8 cellular contexts compared by ENCODE assay signal in the genomic region with DNA sequence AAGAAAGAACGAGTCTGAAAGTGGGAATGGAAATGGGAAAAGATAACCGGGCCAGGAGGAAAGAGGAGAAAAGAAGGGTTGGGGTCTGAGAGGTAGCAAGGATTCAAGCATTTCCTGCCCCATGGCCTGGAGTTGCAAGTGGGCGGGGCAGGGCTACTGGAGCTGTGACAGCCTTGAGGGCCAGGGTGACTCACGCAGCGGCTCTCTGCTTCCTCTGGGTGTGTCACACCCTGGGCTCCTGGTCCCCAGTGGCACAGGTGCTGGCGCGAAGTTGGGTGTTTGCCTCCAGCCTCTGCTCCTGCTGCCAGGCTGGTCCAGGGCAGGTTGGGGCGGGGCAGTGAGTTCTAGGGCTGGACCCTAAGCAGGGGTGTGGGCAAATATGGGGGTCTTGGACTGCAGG. TPM values are rescaled to one million over a fixed set of nuclear protein-coding genes. Genes with fewer than 3 reads are reported as not detected.
DNase-seq lines count a peak whose midpoint lies in the region; TF ChIP-seq lines count a peak whose summit lies in the region.

No MANE protein-coding gene starts in this region.

- H3K27me3 ChIP-seq in neural progenitor cell (peaks cover 21% of the 10 kb centered on the region), WERI-Rb-1 (ENCODE audit: insufficient read depth, low read depth, severe bottlenecking) (no peaks in the 10 kb centered on the region)

- H3K27me3 Mint-ChIP-seq in neural progenitor cell (ENCODE audit: insufficient read depth, low read depth) (peaks cover 7% of the 10 kb centered on the region), endothelial cell (ENCODE audit: unreplicated experiment) (peaks cover 6% of the 10 kb centered on the region)

- H4K20me1 ChIP-seq in neural progenitor cell (ENCODE audit: low read depth) = no peaks in the 10 kb centered on the region

- no peaks in the 10 kb centered on the region for H3K36me3 Mint-ChIP-seq in neural progenitor cell
- H3K36me3 Mint-ChIP-seq in endothelial cell (ENCODE audit: low read depth, unreplicated experiment) = no peaks in the 10 kb centered on the region

- H3K4me3 Mint-ChIP-seq in neural progenitor cell (peak overlapping the region; percentile 21), endothelial cell (ENCODE audit: unreplicated experiment) (no peak overlapping the region)

- H3K9me3 ChIP-seq in neural progenitor cell (ENCODE audit: low read depth) = no peaks in the 10 kb centered on the region
- H3K9me3 ChIP-seq in WERI-Rb-1 (ENCODE audit: severe bottlenecking) = no peaks in the 10 kb centered on the region

- H3K36me3 ChIP-seq in neural progenitor cell = no peaks in the 10 kb centered on the region
- no peaks in the 10 kb centered on the region for H3K36me3 ChIP-seq in WERI-Rb-1

- DNase-seq in GOT3 (lab: John Stamatoyannopoulos, UW) (peak; percentile 17), NCI-H774 (lab: John Stamatoyannopoulos, UW) (peak; percentile 8), neural progenitor cell (ENCODE audit: low spot score) (no peak), WERI-Rb-1 (no peak), endothelial cell (ENCODE audit: low spot score) (no peak), pons (ENCODE audit: low spot score) (no peak)
- peak; percentile 81 for DNase-seq in activated effector memory CD4-positive, alpha-beta T cell treated with anti-CD3 and anti-CD28 coated beads, Interleukin-2, amount 50 U/mL, for 16 hours
- DNase-seq in activated CD4-positive, CD25-positive, alpha-beta regulatory T cell treated with anti-CD3 and anti-CD28 coated beads, Interleukin-2, amount 50 U/mL, for 72 hours = no peak

- H3K9ac ChIP-seq in neural progenitor cell = no peak overlapping the region

- H3K4me1 Mint-ChIP-seq in neural progenitor cell (peaks cover 31% of the 10 kb centered on the region), endothelial cell (ENCODE audit: unreplicated experiment) (peaks cover 45% of the 10 kb centered on the region)

- no peaks in the 10 kb centered on the region for H3K4me1 ChIP-seq in neural progenitor cell

- H3F3A ChIP-seq in neural progenitor cell (ENCODE audit: low read depth) = peaks cover 15% of the 10 kb centered on the region

- H2AFZ ChIP-seq in neural progenitor cell (replicated peaks) = no peak overlapping the region

- no peak overlapping the region for H3K27ac Mint-ChIP-seq in neural progenitor cell
- no peak overlapping the region for H3K27ac Mint-ChIP-seq in endothelial cell (ENCODE audit: unreplicated experiment)

- no peak overlapping the region for H3K4me2 ChIP-seq in neural progenitor cell

- H3K9me3 Mint-ChIP-seq in neural progenitor cell = no peaks in the 10 kb centered on the region
- H3K9me3 Mint-ChIP-seq in endothelial cell (ENCODE audit: unreplicated experiment) = no peaks in the 10 kb centered on the region

- H3K4me3 ChIP-seq in neural progenitor cell (no peak overlapping the region), WERI-Rb-1 (ENCODE audit: low read depth, low read length) (no peak overlapping the region)

- no peak overlapping the region for H3K27ac ChIP-seq in neural progenitor cell
- H3K27ac ChIP-seq in WERI-Rb-1 = no peak overlapping the region

- TF ChIP-seq CTCF in neural progenitor cell (IDR thresholded peaks at IDR 0.05) (no peak), WERI-Rb-1 (IDR thresholded peaks at IDR 0.05; ENCODE audit: low read depth, low read length) (no peak), endothelial cell (IDR thresholded peaks at IDR 0.05; ENCODE audit: unreplicated experiment) (no peak)

- no peaks in the 10 kb centered on the region for H3K79me2 ChIP-seq in neural progenitor cell (ENCODE audit: low read depth)

RNA-seq across cellular contexts. Expression of gene ULBP3, which starts 3.3 kb away (rescaled TPM):
- total RNA-seq in neural progenitor cell (ENCODE audit: low replicate concordance) (3.9 and 7.1 TPM in 2 replicates), endothelial cell (ENCODE audit: unreplicated experiment) (16.0 TPM)

RNA-seq across cellular contexts. Expression of gene RAET1L, which starts 46.9 kb away (rescaled TPM):
- not detected in 2 replicates for total RNA-seq in neural progenitor cell (ENCODE audit: low replicate concordance)
- total RNA-seq in endothelial cell (ENCODE audit: unreplicated experiment) = not detected

Comparison
In these comparisons a context has a peak if more than half of its experiments do, and no peak if none do; other contexts are left out.
1. DNase-seq: peak in GOT3 (single experiment), NCI-H774 (single experiment) and activated effector memory CD4-positive, alpha-beta T cell treated with anti-CD3 and anti-CD28 coated beads, Interleukin-2, amount 50 U/mL, for 16 hours (single experiment); none in neural progenitor cell (single experiment), WERI-Rb-1 (single experiment), endothelial cell (single experiment), activated CD4-positive, CD25-positive, alpha-beta regulatory T cell treated with anti-CD3 and anti-CD28 coated beads, Interleukin-2, amount 50 U/mL, for 72 hours (single experiment) and pons (single experiment).